16 cellular contexts compared by ENCODE assay signal in the genomic region with DNA sequence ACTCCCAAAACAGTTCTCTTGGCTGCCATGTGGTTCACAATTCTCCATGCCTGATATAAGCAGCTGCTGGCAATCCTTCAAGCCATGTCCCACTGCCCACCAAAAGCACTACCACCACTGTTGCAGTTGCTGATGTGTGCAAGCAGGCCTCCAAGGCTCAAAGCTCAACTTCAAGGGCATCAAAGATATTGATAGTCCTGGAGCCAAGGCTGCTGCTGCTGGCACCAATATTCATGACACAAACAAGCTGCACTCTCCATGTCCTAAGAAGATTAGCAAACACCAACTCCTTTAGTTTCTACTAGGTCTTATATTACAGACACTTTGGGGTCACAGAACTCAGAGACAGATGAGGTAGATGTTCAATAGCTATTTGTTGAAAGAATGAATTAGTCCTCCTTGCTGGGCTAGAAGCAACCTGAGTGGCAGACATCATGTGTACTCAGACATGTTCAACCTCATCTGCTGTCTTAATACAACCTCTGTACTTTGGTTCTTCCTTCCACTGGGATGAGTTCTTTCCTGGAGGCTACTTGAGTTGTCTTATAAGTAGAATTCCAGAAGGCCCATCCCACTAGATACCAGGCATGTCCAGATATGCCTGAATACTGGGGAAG.
DNase-seq lines count a peak whose midpoint lies in the region; ATAC-seq and TF ChIP-seq lines count a peak whose summit lies in the region.
"Had no signal": no experiment of that assay in that cellular context is flagged by ENCODE, and none has a peak within 500 bp of the region (broad histone marks: within the 10 kb centered on the region; RNA-seq: fewer than 3 reads in every experiment).

No MANE protein-coding gene starts in this region.

- H4K20me1 ChIP-seq in Loucy (ENCODE audit: insufficient read depth, low read length, poor library complexity, severe bottlenecking): no peaks in the 10 kb centered on the region

- H3K27me3 ChIP-seq in Loucy (ENCODE audit: insufficient read depth, low read length, poor library complexity, severe bottlenecking) (no peaks in the 10 kb centered on the region), liver (ENCODE audit: control insufficient read depth in 4 of 4, insufficient read depth in 4 of 4, low read length in 3 of 4) (no peaks in the 10 kb centered on the region), subcutaneous abdominal adipose tissue (ENCODE audit: control insufficient read depth in 5 of 5, insufficient read depth in 4 of 5, low read length in 5 of 5) (no peaks in the 10 kb centered on the region), vagina (no peaks in the 10 kb centered on the region), spleen (replicated peaks in 1 of 7) (no peaks in the 10 kb centered on the region)
- H3K27me3 ChIP-seq: BE2C had no signal

- TF ChIP-seq POLR2A in vagina (IDR thresholded peaks at IDR 0.05): no peak
- TF ChIP-seq POLR2A in spleen (IDR thresholded peaks at IDR 0.05): no peak

- intact Hi-C loops in vagina (cut with DNase I) (no loop called here), spleen (cut with DNase I; ENCODE audit: low total_unique reads) (no loop called here)

- H3K27me3 Mint-ChIP-seq in activated naive CD8-positive, alpha-beta T cell treated with anti-CD3 and anti-CD28 coated beads, Interleukin-2, amount 50 U/mL, for 24 hours: no peaks in the 10 kb centered on the region

- ATAC-seq in activated naive CD8-positive, alpha-beta T cell treated with anti-CD3 and anti-CD28 coated beads, Interleukin-2, amount 50 U/mL, for 24 hours: no peak

- peak; percentile 32 for DNase-seq in amniotic epithelial cell (ENCODE audit: low read depth)
- DNase-seq in activated naive CD8-positive, alpha-beta T cell treated with anti-CD3 and anti-CD28 coated beads, Interleukin-2, amount 50 U/mL, for 24 hours: no peak
- DNase-seq in vagina (ENCODE audit: extremely low spot score in 2 of 2): no peak
- no peak for DNase-seq in spleen
- DNase-seq: activated CD4-positive, alpha-beta T cell treated with anti-CD3 and anti-CD28 coated beads, Interleukin-2, amount 10 ng/mL, durations not matched to agents 7 days and 5 days; activated naive CD4-positive, alpha-beta T cell treated with anti-CD3 and anti-CD28 coated beads, Interleukin-2, amount 50 U/mL, for 16 hours; BE2C; caudate nucleus; effector CD8-positive, alpha-beta T cell; GOT3; hypothalamus; NCI-H1930; NCI-H510A treated with DMSO at 0.1 percent for 48 hours had no signal

- H3K9me3 Mint-ChIP-seq in activated naive CD8-positive, alpha-beta T cell treated with anti-CD3 and anti-CD28 coated beads, Interleukin-2, amount 50 U/mL, for 24 hours: no peaks in the 10 kb centered on the region
- H3K9me3 Mint-ChIP-seq: activated CD4-positive, alpha-beta T cell treated with anti-CD3 and anti-CD28 coated beads, Interleukin-2, amount 10 ng/mL, durations not matched to agents 7 days and 5 days had no signal

- no peak overlapping the region for H3K27ac Mint-ChIP-seq in activated naive CD8-positive, alpha-beta T cell treated with anti-CD3 and anti-CD28 coated beads, Interleukin-2, amount 50 U/mL, for 24 hours
- H3K27ac Mint-ChIP-seq: activated CD4-positive, alpha-beta T cell treated with anti-CD3 and anti-CD28 coated beads, Interleukin-2, amount 10 ng/mL, durations not matched to agents 7 days and 5 days had no signal

- H3K4me3 ChIP-seq in Loucy (ENCODE audit: low read length, poor library complexity, severe bottlenecking) (no peak overlapping the region), liver (ENCODE audit: low read depth in 1 of 3, low read length in 3 of 3) (no peak overlapping the region), subcutaneous abdominal adipose tissue (ENCODE audit: low read depth in 1 of 5, low read length in 5 of 5) (no peak overlapping the region), vagina (no peak overlapping the region), spleen (no peak overlapping the region)

- no peak overlapping the region for H3K9ac ChIP-seq in Loucy (ENCODE audit: low read depth, low read length, poor library complexity, severe bottlenecking)
- peak overlapping the region in 1 of 2 donors; percentile 38 for H3K9ac ChIP-seq in liver (ENCODE audit: low read depth in 1 of 2, low read length in 2 of 2)
- H3K9ac ChIP-seq in subcutaneous abdominal adipose tissue (ENCODE audit: low read length in 5 of 5): peak overlapping the region in 1 of 5 donors; percentile 43

- no peak overlapping the region for H3K4me3 Mint-ChIP-seq in activated naive CD8-positive, alpha-beta T cell treated with anti-CD3 and anti-CD28 coated beads, Interleukin-2, amount 50 U/mL, for 24 hours
- H3K4me3 Mint-ChIP-seq: activated CD4-positive, alpha-beta T cell treated with anti-CD3 and anti-CD28 coated beads, Interleukin-2, amount 10 ng/mL, durations not matched to agents 7 days and 5 days had no signal

- TF ChIP-seq CTCF in Loucy (conservative IDR thresholded peaks at IDR 0.05; ENCODE audit: low read length): no peak
- no peak for TF ChIP-seq CTCF in liver (IDR thresholded peaks at IDR 0.05; ENCODE audit: low read depth, low read length, missing input control)
- TF ChIP-seq CTCF in vagina (IDR thresholded peaks at IDR 0.05): no peak
- no peak for TF ChIP-seq CTCF in spleen (IDR thresholded peaks at IDR 0.05 in 8 of 11, conservative IDR thresholded peaks at IDR 0.05 in 3 of 11)

- H3K9me2 ChIP-seq in Loucy (replicated peaks; ENCODE audit: low read depth, low read length): no peaks in the 10 kb centered on the region

- 0 out of 2 replicates have a peak overlapping the region, but pooled peaks have one; percentile 6 for H2AFZ ChIP-seq in Loucy (ENCODE audit: low read length)

- no peaks in the 10 kb centered on the region for H3K36me3 Mint-ChIP-seq in activated naive CD8-positive, alpha-beta T cell treated with anti-CD3 and anti-CD28 coated beads, Interleukin-2, amount 50 U/mL, for 24 hours (ENCODE audit: low read depth)

- TF ChIP-seq RAD21 in liver (IDR thresholded peaks at IDR 0.05): peak in 1 of 2 donors; percentile 19

- H3K4me1 ChIP-seq in Loucy (ENCODE audit: insufficient read depth, low read length, poor library complexity, severe bottlenecking) (peaks cover 9% of the 10 kb centered on the region), liver (ENCODE audit: control insufficient read depth in 4 of 4, insufficient read depth in 4 of 4, low read length in 3 of 4) (peaks cover 14 to 56% (median 46%) of the 10 kb centered on the region in 4 donors), subcutaneous abdominal adipose tissue (ENCODE audit: control insufficient read depth in 5 of 5, insufficient read depth in 5 of 5, low read length in 5 of 5) (peaks cover 3 to 46% (median 31%) of the 10 kb centered on the region in 5 donors), vagina (peaks cover 16% of the 10 kb centered on the region), spleen (peaks cover 0 to 5% (median 0%) of the 10 kb centered on the region in 6 donors)
- H3K4me1 ChIP-seq: BE2C had no signal

- no peaks in the 10 kb centered on the region for H3K9me3 ChIP-seq in Loucy (ENCODE audit: insufficient read depth, low read depth, low read length)
- H3K9me3 ChIP-seq in liver (ENCODE audit: control insufficient read depth in 4 of 4, low read length in 3 of 4): no peaks in the 10 kb centered on the region
- H3K9me3 ChIP-seq in subcutaneous abdominal adipose tissue (ENCODE audit: control insufficient read depth in 5 of 5, low read length in 5 of 5): no peaks in the 10 kb centered on the region
- no peaks in the 10 kb centered on the region for H3K9me3 ChIP-seq in vagina
- H3K9me3 ChIP-seq in spleen: peaks cover 0 to 5% (median 0%) of the 10 kb centered on the region in 8 donors
- H3K9me3 ChIP-seq: BE2C had no signal

- H3K27ac ChIP-seq in liver (ENCODE audit: low read depth in 1 of 2, low read length in 2 of 2) (peak overlapping the region; percentile 26 to 67), subcutaneous abdominal adipose tissue (ENCODE audit: low read depth, low read length) (peak overlapping the region; percentile 92), vagina (no peak overlapping the region), spleen (no peak overlapping the region)

- no peak overlapping the region for H3K4me2 ChIP-seq in Loucy (ENCODE audit: low read depth, low read length, poor library complexity, severe bottlenecking)

- no peaks in the 10 kb centered on the region for H3K79me2 ChIP-seq in Loucy (ENCODE audit: insufficient read depth, low read length)

- no peaks in the 10 kb centered on the region for H3F3A ChIP-seq in Loucy (ENCODE audit: low read depth)

- H3K36me3 ChIP-seq in Loucy (ENCODE audit: insufficient read depth, low read length) (no peaks in the 10 kb centered on the region), liver (ENCODE audit: control insufficient read depth in 4 of 4, insufficient read depth in 3 of 4, low read depth in 1 of 4, low read length in 3 of 4) (no peaks in the 10 kb centered on the region), subcutaneous abdominal adipose tissue (ENCODE audit: control insufficient read depth in 5 of 5, insufficient read depth in 5 of 5, low read length in 5 of 5) (peaks cover 0 to 3% (median 0%) of the 10 kb centered on the region in 5 donors), vagina (no peaks in the 10 kb centered on the region), spleen (no peaks in the 10 kb centered on the region)
- H3K36me3 ChIP-seq: BE2C had no signal

- H3K4me1 Mint-ChIP-seq in activated naive CD8-positive, alpha-beta T cell treated with anti-CD3 and anti-CD28 coated beads, Interleukin-2, amount 50 U/mL, for 24 hours: peaks cover 18% of the 10 kb centered on the region
- H3K4me1 Mint-ChIP-seq: activated CD4-positive, alpha-beta T cell treated with anti-CD3 and anti-CD28 coated beads, Interleukin-2, amount 10 ng/mL, durations not matched to agents 7 days and 5 days had no signal

TF ChIP-seq in liver, 16 proteins besides CTCF, POLR2A, EP300 and RAD21 (continues in another document):
- TF ChIP-seq FOXA1 (IDR thresholded peaks at IDR 0.05) (no peak), FOXA2 (IDR thresholded peaks at IDR 0.05) (no peak), HNF4A (conservative IDR thresholded peaks at IDR 0.05) (peak; percentile 57 to 76), GABPA (IDR thresholded peaks at IDR 0.05 in 1 of 2, conservative IDR thresholded peaks at IDR 0.05 in 1 of 2) (no peak), NR2F2 (IDR thresholded peaks at IDR 0.05) (no peak), HNF4G (IDR thresholded peaks at IDR 0.05) (peak; percentile 21), EGR1 (IDR thresholded peaks at IDR 0.05; ENCODE audit: low read depth in 2 of 2) (no peak)
- TF ChIP-seq, protein P1, sequence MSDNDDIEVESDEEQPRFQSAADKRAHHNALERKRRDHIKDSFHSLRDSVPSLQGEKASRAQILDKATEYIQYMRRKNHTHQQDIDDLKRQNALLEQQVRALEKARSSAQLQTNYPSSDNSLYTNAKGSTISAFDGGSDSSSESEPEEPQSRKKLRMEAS (IDR thresholded peaks at IDR 0.05): no peak

Comparison
In these comparisons a context has a peak if more than half of its experiments do, and no peak if none do; other contexts are left out.
1. H3K27ac ChIP-seq: peak in liver (2 of 2) and subcutaneous abdominal adipose tissue (single experiment); none in vagina (single experiment) and spleen (0 of 8).